Comparison of ENCODE assay signal across 9 cellular contexts in the genomic region with DNA sequence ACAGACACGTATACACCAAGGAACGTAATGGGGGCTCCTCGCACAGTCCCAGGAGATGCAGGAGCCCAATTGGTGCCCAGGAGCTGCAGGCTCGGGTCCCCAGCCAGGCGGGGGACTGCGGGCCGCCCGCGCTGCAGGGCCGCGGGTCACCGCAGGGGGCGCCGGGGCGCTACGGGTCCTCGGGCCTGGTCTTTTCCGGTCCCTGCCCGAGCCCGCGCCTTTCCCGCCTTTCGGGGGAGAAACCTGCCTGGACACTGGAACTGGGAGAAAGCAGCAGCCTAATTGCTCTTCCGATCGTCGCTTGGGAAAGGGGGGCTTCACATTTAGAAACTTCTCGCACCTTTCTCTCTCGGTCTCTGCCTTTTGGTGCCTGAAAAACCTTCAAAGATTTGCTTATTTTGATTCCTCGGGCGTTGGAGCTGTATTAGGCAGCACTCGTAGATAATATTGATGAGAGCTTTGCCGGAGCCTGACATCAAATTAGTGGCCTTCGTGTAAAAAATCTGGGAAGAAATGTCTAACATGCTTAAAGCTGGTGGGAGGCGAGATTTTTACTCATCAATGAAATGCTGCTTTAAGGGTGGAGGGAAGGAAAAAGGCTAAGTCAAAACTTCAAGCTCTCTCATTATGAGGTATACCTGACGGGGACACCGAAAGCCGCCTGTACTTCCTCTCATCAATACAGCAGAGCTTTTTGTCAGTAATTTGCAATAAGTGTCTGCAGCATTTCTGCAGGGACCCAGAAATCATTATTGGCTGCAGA. TPM values are rescaled to one million over a fixed set of nuclear protein-coding genes. Genes with fewer than 3 reads are reported as not detected.
DNase-seq lines count a peak whose midpoint lies in the region; ATAC-seq and TF ChIP-seq lines count a peak whose summit lies in the region.
"Had no signal": no experiment of that assay in that cellular context is flagged by ENCODE, and none has a peak within 500 bp of the region (broad histone marks: within the 10 kb centered on the region; RNA-seq: fewer than 3 reads in every experiment).

No MANE protein-coding gene starts in this region.

- peaks cover 24% of the 10 kb centered on the region for H3K4me1 Mint-ChIP-seq in T-helper 17 cell
- H3K4me1 Mint-ChIP-seq in immature natural killer cell, result peaks cover 47 to 59% of the 10 kb centered on the region in 2 donors

- H3K9me3 ChIP-seq in cardiac muscle cell (ENCODE audit: low read depth), result no peaks in the 10 kb centered on the region
- H3K9me3 ChIP-seq in T-helper 17 cell (ENCODE audit: control insufficient read depth, low read length, poor library complexity, severe bottlenecking), result peaks cover 7% of the 10 kb centered on the region

- H3K4me1 ChIP-seq in cardiac muscle cell (ENCODE audit: low read depth) (peaks cover 15% of the 10 kb centered on the region), urinary bladder (ENCODE audit: insufficient read depth) (peaks cover 2% of the 10 kb centered on the region)

- H3K4me3 Mint-ChIP-seq in T-helper 17 cell (peak overlapping the region; percentile 78), immature natural killer cell (peak overlapping the region; percentile 50 to 78 (median 72))

- H3K27ac Mint-ChIP-seq in T-helper 17 cell (no peak overlapping the region), immature natural killer cell (no peak overlapping the region)

- H3K27ac ChIP-seq in cardiac muscle cell (no peak overlapping the region), urinary bladder (ENCODE audit: low read depth) (no peak overlapping the region)

- H3K36me3 Mint-ChIP-seq in T-helper 17 cell (ENCODE audit: low read depth) (peaks cover 7% of the 10 kb centered on the region), immature natural killer cell (peaks cover 0 to 5% (median 0%) of the 10 kb centered on the region in 3 donors)

- H3K27me3 Mint-ChIP-seq in T-helper 17 cell, result peaks cover 86% of the 10 kb centered on the region
- peaks cover 51 to 63% (median 57%) of the 10 kb centered on the region in 3 donors for H3K27me3 Mint-ChIP-seq in immature natural killer cell (ENCODE audit: low read depth in 3 of 3)

- WGBS in urinary bladder, result 8% methylated on average over 37 of the region's 37 CpGs

- ATAC-seq in left cardiac atrium, result no peak
- ATAC-seq in T-helper 17 cell, result no peak

- intact Hi-C loops in left cardiac atrium (cut with DNase I), result no loop called here

- peaks cover 0 to 19% (median 6%) of the 10 kb centered on the region in 6 donors for H3K9me3 Mint-ChIP-seq in immature natural killer cell

- peak in 1 of 2 donors; percentile 67 for DNase-seq in cardiac muscle cell (ENCODE audit: low read depth in 1 of 2, low spot score in 1 of 2)
- no peak for DNase-seq in left cardiac atrium
- DNase-seq in T-helper 17 cell, result no peak
- peak in 1 of 3 donors; percentile 24 for DNase-seq in immature natural killer cell
- DNase-seq in MV-4-11 (lab: John Stamatoyannopoulos, UW), result no peak
- no peak for DNase-seq in NAMALWA (ENCODE audit: low spot score)
- DNase-seq in CD1c-positive myeloid dendritic cell (ENCODE audit: extremely low spot score), result no peak

- H3K27me3 ChIP-seq in cardiac muscle cell, result peaks cover 100% of the 10 kb centered on the region

- TF ChIP-seq CTCF in cardiac muscle cell (IDR thresholded peaks at IDR 0.05; ENCODE audit: low read depth, low read length), result peak; percentile 34

- peak overlapping the region; percentile 19 for H3K4me3 ChIP-seq in cardiac muscle cell
- peak overlapping the region; percentile 3 for H3K4me3 ChIP-seq in urinary bladder (ENCODE audit: low read depth, low read length)

- H3K36me3 ChIP-seq in cardiac muscle cell (no peaks in the 10 kb centered on the region), urinary bladder (ENCODE audit: insufficient read depth) (no peaks in the 10 kb centered on the region)

RNA-seq across cellular contexts. Expression of gene BARHL2, which starts 12.6 kb away (rescaled TPM):
- total RNA-seq in cardiac muscle cell, result not detected in 2 replicates
- polyA plus RNA-seq in cardiac muscle cell, result not detected in 2 replicates
- not detected for total RNA-seq in left cardiac atrium
- total RNA-seq in T-helper 17 cell, result not detected
- not detected for polyA plus RNA-seq in immature natural killer cell
- not detected for total RNA-seq in urinary bladder
- not detected for polyA plus RNA-seq in urinary bladder
- total RNA-seq: T-helper 1 cell treated with Interleukin-12 subunit alpha and Interleukin-12 subunit beta and Interleukin-4 antibody, amounts not matched to agents 30 ng/mL and 1 ng/mL, for 36 hours had no signal
